18 cellular contexts compared by ENCODE assay signal in genomic region chr14:93981316-93981715, GRCh38. TPM values are rescaled to one million over a fixed set of nuclear protein-coding genes. Genes with fewer than 3 reads are reported as not detected.
DNase-seq lines count a peak whose midpoint lies in the region; ATAC-seq and TF ChIP-seq lines count a peak whose summit lies in the region.
"Had no signal": no experiment of that assay in that cellular context is flagged by ENCODE, and none has a peak within 500 bp of the region (broad histone marks: within the 10 kb centered on the region; RNA-seq: fewer than 3 reads in every experiment).

No MANE protein-coding gene starts in this region.

- H3K27ac Mint-ChIP-seq in CD4-positive, CD25-positive, alpha-beta regulatory T cell: peak overlapping the region in 2 of 3 donors; percentile 26 to 41
- H3K27ac Mint-ChIP-seq in Calu3 (ENCODE audit: unreplicated experiment): no peak overlapping the region

- no peak for ATAC-seq in CD4-positive, CD25-positive, alpha-beta regulatory T cell (ENCODE audit: low read depth in 2 of 2)
- ATAC-seq in psoas muscle (no peak), GM19467 (IDR thresholded peaks at IDR 0.05; ENCODE audit: unreplicated experiment) (no peak), GM21360 (IDR thresholded peaks at IDR 0.05; ENCODE audit: unreplicated experiment) (no peak)
- ATAC-seq: left lobe of liver, T-cell had no signal

- WGBS in esophagus muscularis mucosa: 62% methylated on average over 5 of the region's 5 CpGs
- WGBS in psoas muscle, 3 donors: 47 to 59% (median 49%) methylated on average over 5 of the region's 5 CpGs

- no peaks in the 10 kb centered on the region for H3K36me3 ChIP-seq in CD4-positive, CD25-positive, alpha-beta regulatory T cell (ENCODE audit: control insufficient read depth, insufficient read depth, low read length)
- H3K36me3 ChIP-seq in SJCRH30 (no peaks in the 10 kb centered on the region), esophagus muscularis mucosa (no peaks in the 10 kb centered on the region), psoas muscle (ENCODE audit: insufficient read depth in 1 of 2, low read depth in 1 of 2) (no peaks in the 10 kb centered on the region)

- TF ChIP-seq CTCF in esophagus muscularis mucosa (IDR thresholded peaks at IDR 0.05) (peak in 1 of 3 experiments; percentile 10), psoas muscle (IDR thresholded peaks at IDR 0.05) (no peak), Calu3 (IDR thresholded peaks at IDR 0.05; ENCODE audit: unreplicated experiment) (no peak)

- no peaks in the 10 kb centered on the region for H3K27me3 ChIP-seq in CD4-positive, CD25-positive, alpha-beta regulatory T cell (ENCODE audit: control insufficient read depth, insufficient read depth, low read length)
- H3K27me3 ChIP-seq in SJCRH30: no peaks in the 10 kb centered on the region
- H3K27me3 ChIP-seq in esophagus muscularis mucosa: no peaks in the 10 kb centered on the region
- H3K27me3 ChIP-seq in psoas muscle (ENCODE audit: insufficient read depth in 3 of 3, low read length in 2 of 3): no peaks in the 10 kb centered on the region

- peaks cover 29% of the 10 kb centered on the region for H3K4me1 ChIP-seq in CD4-positive, CD25-positive, alpha-beta regulatory T cell (ENCODE audit: control insufficient read depth, insufficient read depth, low read length, poor library complexity, severe bottlenecking)
- H3K4me1 ChIP-seq in SJCRH30 (peaks cover 50% of the 10 kb centered on the region), esophagus muscularis mucosa (peaks cover 61 to 89% (median 78%) of the 10 kb centered on the region in 4 donors), psoas muscle (peaks cover 58% of the 10 kb centered on the region)
- H3K4me1 ChIP-seq: parathyroid adenoma had no signal

- no TSS peak for BruUV-seq in Calu3 (replicated peaks; lab: Mats Ljungman, UMichigan)

- intact Hi-C loops in esophagus muscularis mucosa (cut with DNase I): no loop called here
- intact Hi-C loops in psoas muscle (cut with DNase I): no loop called here
- intact Hi-C loops in Calu3 (cut with micrococcal nuclease; ENCODE audit: unreplicated experiment): no loop called here

- H3K9me3 ChIP-seq in CD4-positive, CD25-positive, alpha-beta regulatory T cell (ENCODE audit: control insufficient read depth in 2 of 2, low read length in 2 of 2): peaks cover 3 to 12% of the 10 kb centered on the region in 2 experiments
- H3K9me3 ChIP-seq in SJCRH30 (replicated peaks) (no peaks in the 10 kb centered on the region), esophagus muscularis mucosa (no peaks in the 10 kb centered on the region), psoas muscle (no peaks in the 10 kb centered on the region)

- no peak for TF ChIP-seq POLR2A in esophagus muscularis mucosa (IDR thresholded peaks at IDR 0.05; ENCODE audit: low read depth)

- peaks cover 17% of the 10 kb centered on the region for H3K27me3 Mint-ChIP-seq in CD4-positive, CD25-positive, alpha-beta regulatory T cell
- H3K27me3 Mint-ChIP-seq in Calu3 (ENCODE audit: unreplicated experiment): peaks cover 13% of the 10 kb centered on the region
- H3K27me3 Mint-ChIP-seq: activated naive CD4-positive, alpha-beta T cell treated with anti-CD3 and anti-CD28 coated beads, Interleukin-2, amount 10 ng/mL, durations not matched to agents 7 days and 5 days had no signal

- H3K36me3 Mint-ChIP-seq in CD4-positive, CD25-positive, alpha-beta regulatory T cell: peaks cover 3% of the 10 kb centered on the region
- no peaks in the 10 kb centered on the region for H3K36me3 Mint-ChIP-seq in Calu3 (ENCODE audit: insufficient read depth, unreplicated experiment)

- peaks cover 0 to 19% (median 6%) of the 10 kb centered on the region in 7 donors for H3K9me3 Mint-ChIP-seq in CD4-positive, CD25-positive, alpha-beta regulatory T cell
- no peaks in the 10 kb centered on the region for H3K9me3 Mint-ChIP-seq in Calu3 (ENCODE audit: low read depth, unreplicated experiment)

- no peak overlapping the region for H3K4me3 Mint-ChIP-seq in CD4-positive, CD25-positive, alpha-beta regulatory T cell
- H3K4me3 Mint-ChIP-seq in Calu3 (ENCODE audit: low read depth, unreplicated experiment): no peak overlapping the region
- H3K4me3 Mint-ChIP-seq: activated naive CD4-positive, alpha-beta T cell treated with anti-CD3 and anti-CD28 coated beads, Interleukin-2, amount 10 ng/mL, durations not matched to agents 7 days and 5 days; T-cell had no signal

- no peak overlapping the region for H3K27ac ChIP-seq in CD4-positive, CD25-positive, alpha-beta regulatory T cell (ENCODE audit: insufficient read depth, low read length, poor library complexity, severe bottlenecking)
- H3K27ac ChIP-seq in SJCRH30: peak overlapping the region; percentile 69
- H3K27ac ChIP-seq in esophagus muscularis mucosa (replicated peaks in 1 of 4): peak overlapping the region; percentile 88 to 95 (median 90)
- H3K27ac ChIP-seq in psoas muscle: peak overlapping the region; percentile 98
- H3K27ac ChIP-seq: parathyroid adenoma, VCaP had no signal

- CTCF ChIA-PET in Calu3 (lab: Charles Lee): no interaction called here

- H3K4me1 Mint-ChIP-seq in CD4-positive, CD25-positive, alpha-beta regulatory T cell: peaks cover 13 to 45% (median 28%) of the 10 kb centered on the region in 4 donors
- H3K4me1 Mint-ChIP-seq in Calu3 (ENCODE audit: low read depth, unreplicated experiment): peaks cover 7% of the 10 kb centered on the region

- no peak overlapping the region for H3K4me3 ChIP-seq in CD4-positive, CD25-positive, alpha-beta regulatory T cell (ENCODE audit: low read depth, low read length)
- no peak overlapping the region for H3K4me3 ChIP-seq in SJCRH30
- no peak overlapping the region for H3K4me3 ChIP-seq in esophagus muscularis mucosa
- H3K4me3 ChIP-seq in psoas muscle: peak overlapping the region; percentile 47

- DNase-seq in CD4-positive, CD25-positive, alpha-beta regulatory T cell: no peak
- no peak for DNase-seq in SJCRH30
- no peak for DNase-seq in esophagus muscularis mucosa (ENCODE audit: extremely low spot score)
- DNase-seq in psoas muscle: peak in 1 of 2 donors; percentile 60
- no peak for DNase-seq in UCSD-AML1 (lab: John Stamatoyannopoulos, UW; ENCODE audit: unreplicated experiment)
- DNase-seq in Calu3: no peak
- DNase-seq: activated naive CD4-positive, alpha-beta T cell treated with anti-CD3 and anti-CD28 coated beads, Interleukin-2, amount 10 ng/mL, durations not matched to agents 7 days and 5 days; effector memory CD4-positive, alpha-beta T cell; Kasumi-1; NCI-H345; RPMI8226; T-cell had no signal

- no peak for TF ChIP-seq EP300 in esophagus muscularis mucosa (IDR thresholded peaks at IDR 0.05)

RNA-seq across cellular contexts. Expression of gene ASB2, which starts 4.9 kb away (rescaled TPM):
- 0.96 TPM for total RNA-seq in CD4-positive, CD25-positive, alpha-beta regulatory T cell
- 1 to 10 TPM; 2.6 to 5.7 (median 4.9) TPM for polyA plus RNA-seq in CD4-positive, CD25-positive, alpha-beta regulatory T cell
- total RNA-seq in SJCRH30 (2014; rRNA removed; shearing (Covaris generic)): 2.3 and 2.4 TPM in 2 replicates
- total RNA-seq in esophagus muscularis mucosa: 100 to 1,000 TPM in 3 of 4 donors, 10 to 100 TPM in 1; 53.5 to 164 (median 105) TPM
- total RNA-seq in psoas muscle: 100 to 1,000 TPM; 148 to 443 (median 252) TPM
- polyA plus RNA-seq in psoas muscle: 100 to 1,000 TPM in 2 of 3 donors, 10 to 100 TPM in 1; 41.2 to 460 (median 217) TPM
- total RNA-seq in Calu3 (2022): 0.17 and 0.19 TPM in 2 replicates

RNA-seq across cellular contexts. Expression of gene CCDC197, which starts 15.8 kb away (rescaled TPM):
- total RNA-seq in CD4-positive, CD25-positive, alpha-beta regulatory T cell: not detected
- not detected for polyA plus RNA-seq in CD4-positive, CD25-positive, alpha-beta regulatory T cell
- total RNA-seq in SJCRH30 (2014; rRNA removed; shearing (Covaris generic)): not detected in 2 replicates
- total RNA-seq in esophagus muscularis mucosa (not detected), psoas muscle (1 to 10 TPM in 3 of 4 donors, under 1 TPM in 1; 0.71 to 3.9 (median 2.2) TPM), Calu3 (2022) (not detected in 2 replicates)
- under 1 TPM; 0.04 to 0.69 (median 0.61) TPM for polyA plus RNA-seq in psoas muscle
- total RNA-seq: left lobe of liver, subcutaneous adipose tissue, T-cell had no signal

RNA-seq across cellular contexts. Expression of gene OTUB2, which starts 44.8 kb away (rescaled TPM):
- 0.25 TPM for total RNA-seq in CD4-positive, CD25-positive, alpha-beta regulatory T cell
- polyA plus RNA-seq in CD4-positive, CD25-positive, alpha-beta regulatory T cell: under 1 TPM in 3 of 4 donors, not detected in 1; 0.33 to 0.46 (median 0.41) TPM
- 0.51 and 0.55 TPM in 2 replicates for total RNA-seq in SJCRH30 (2014; rRNA removed; shearing (Covaris generic))
- total RNA-seq in esophagus muscularis mucosa: under 1 TPM in 3 of 4 donors, not detected in 1; 0.42 to 0.63 (median 0.52) TPM
- total RNA-seq in psoas muscle: under 1 TPM; 0.06 to 0.15 (median 0.10) TPM
- under 1 TPM; 0.04 to 0.96 (median 0.09) TPM for polyA plus RNA-seq in psoas muscle
- total RNA-seq in Calu3 (2022): 15.3 and 22.2 TPM in 2 replicates

RNA-seq across cellular contexts. Expression of gene FAM181A, which starts 54.2 kb away (rescaled TPM):
- not detected for total RNA-seq in CD4-positive, CD25-positive, alpha-beta regulatory T cell
- not detected for polyA plus RNA-seq in CD4-positive, CD25-positive, alpha-beta regulatory T cell
- not detected in 2 replicates for total RNA-seq in SJCRH30 (2014; rRNA removed; shearing (Covaris generic))
- total RNA-seq in esophagus muscularis mucosa (not detected), psoas muscle (not detected), Calu3 (2022) (not detected in 2 replicates)
- under 1 TPM in 2 of 3 donors, not detected in 1; 0.14 to 0.32 TPM for polyA plus RNA-seq in psoas muscle
- total RNA-seq: left lobe of liver, subcutaneous adipose tissue, T-cell had no signal

Comparison
In these comparisons a context has a peak if more than half of its experiments do, and no peak if none do; other contexts are left out.
1. RNA of gene ASB2, which starts 4.9 kb away (total RNA-seq): 148 to 443 TPM in psoas muscle and 53.5 to 164 TPM in esophagus muscularis mucosa; 2.3 to 2.4 TPM in SJCRH30, 0.96 TPM in CD4-positive, CD25-positive, alpha-beta regulatory T cell (single experiment) and 0.17 to 0.19 TPM in Calu3; every median in the first group is over 10 times any median in the second.
2. RNA of gene OTUB2, which starts 44.8 kb away (total RNA-seq): 15.3 to 22.2 TPM in Calu3; 0.51 to 0.55 TPM in SJCRH30, 0.42 to 0.63 TPM in esophagus muscularis mucosa, 0.25 TPM in CD4-positive, CD25-positive, alpha-beta regulatory T cell (single experiment) and 0.06 to 0.15 TPM in psoas muscle; every median in the first group is over 10 times any median in the second.